ENCODE assay signal across 27 cellular contexts in genomic region chr6:183668-184067, GRCh38.
DNase-seq lines count a peak whose midpoint lies in the region; ATAC-seq, FAIRE-seq and TF ChIP-seq lines count a peak whose summit lies in the region.
"Had no signal": no experiment of that assay in that cellular context is flagged by ENCODE, and none has a peak within 500 bp of the region (broad histone marks: within the 10 kb centered on the region; RNA-seq: fewer than 3 reads in every experiment).

No MANE protein-coding gene starts in this region.

- H3K4me1 ChIP-seq in CD4-positive, CD25-positive, alpha-beta regulatory T cell (ENCODE audit: control insufficient read depth, insufficient read depth, low read length, poor library complexity, severe bottlenecking) = peaks cover 9% of the 10 kb centered on the region
- H3K4me1 ChIP-seq: gastroesophageal sphincter had no signal

- no peaks in the 10 kb centered on the region for H3K27me3 ChIP-seq in CD4-positive, CD25-positive, alpha-beta regulatory T cell (ENCODE audit: control insufficient read depth, insufficient read depth, low read length)

- H3K4me3 Mint-ChIP-seq in CD4-positive, CD25-positive, alpha-beta regulatory T cell = no peak overlapping the region
- H3K4me3 Mint-ChIP-seq: activated CD8-positive, alpha-beta memory T cell treated with anti-CD3 and anti-CD28 coated beads, Interleukin-2, amount 10 ng/mL, durations not matched to agents 7 days and 5 days; endodermal cell had no signal

- no peak overlapping the region for H3K4me3 ChIP-seq in CD4-positive, CD25-positive, alpha-beta regulatory T cell (ENCODE audit: low read depth, low read length)
- H3K4me3 ChIP-seq: esophagus squamous epithelium, gastroesophageal sphincter, skin epidermis had no signal

- H3K36me3 ChIP-seq in CD4-positive, CD25-positive, alpha-beta regulatory T cell (ENCODE audit: control insufficient read depth, insufficient read depth, low read length) = no peaks in the 10 kb centered on the region
- H3K36me3 ChIP-seq: esophagus squamous epithelium, gastroesophageal sphincter had no signal

- DNase-seq in CD4-positive, CD25-positive, alpha-beta regulatory T cell = no peak
- DNase-seq in GM12891 (ENCODE audit: insufficient read length, low spot score) = no peak
- peak; percentile 44 for DNase-seq in germinal center (ENCODE audit: low spot score)
- DNase-seq in NCI-H2171 treated with DMSO at 0.1 percent for 48 hours (lab: John Stamatoyannopoulos, UW) = no peak
- no peak for DNase-seq in frontal cortex (ENCODE audit: low spot score in 2 of 2)
- no peak for DNase-seq in 8988T
- DNase-seq: activated CD4-positive, CD25-positive, alpha-beta regulatory T cell; activated CD8-positive, alpha-beta memory T cell treated with anti-CD3 and anti-CD28 coated beads, Interleukin-2, amount 10 ng/mL, durations not matched to agents 7 days and 5 days; activated effector memory CD4-positive, alpha-beta T cell treated with Interleukin-2 at 50 U/mL for 16 hours; DMS79 treated with DMSO at 0.1 percent for 48 hours; endodermal cell; esophagus squamous epithelium; Kasumi-1; NCI-H1092; NCI-H187 treated with DMSO at 0.1 percent for 48 hours; NCI-H2227 treated with DMSO at 0.1 percent for 48 hours; OCI-M1; stimulated activated CD4-positive, alpha-beta T cell treated with anti-CD3 and anti-CD28 coated beads, Interleukin-2, amount 100 ng/mL, for 24 hours; stimulated activated naive CD4-positive, alpha-beta T cell treated with Interleukin-2 at 50 U/mL for 16 hours; trophoblast cell had no signal

- H3K9me3 ChIP-seq in CD4-positive, CD25-positive, alpha-beta regulatory T cell (ENCODE audit: control insufficient read depth in 2 of 2, low read length in 2 of 2) = no peaks in the 10 kb centered on the region
- H3K9me3 ChIP-seq: esophagus squamous epithelium, gastroesophageal sphincter had no signal

- no peaks in the 10 kb centered on the region for H3K36me3 Mint-ChIP-seq in CD4-positive, CD25-positive, alpha-beta regulatory T cell
- H3K36me3 Mint-ChIP-seq: activated CD8-positive, alpha-beta memory T cell treated with anti-CD3 and anti-CD28 coated beads, Interleukin-2, amount 10 ng/mL, durations not matched to agents 7 days and 5 days had no signal

- H3K9me3 Mint-ChIP-seq in CD4-positive, CD25-positive, alpha-beta regulatory T cell = peaks cover 0 to 3% (median 0%) of the 10 kb centered on the region in 7 donors

- peaks cover 11 to 22% (median 16%) of the 10 kb centered on the region in 4 donors for H3K4me1 Mint-ChIP-seq in CD4-positive, CD25-positive, alpha-beta regulatory T cell

- H3K27ac Mint-ChIP-seq in CD4-positive, CD25-positive, alpha-beta regulatory T cell = peak overlapping the region in 2 of 3 donors; percentile 4 to 62
- H3K27ac Mint-ChIP-seq: activated CD8-positive, alpha-beta memory T cell treated with anti-CD3 and anti-CD28 coated beads, Interleukin-2, amount 10 ng/mL, durations not matched to agents 7 days and 5 days; endodermal cell had no signal

- ATAC-seq in CD4-positive, CD25-positive, alpha-beta regulatory T cell (ENCODE audit: low read depth in 2 of 2) = peak; percentile 27 to 50
- ATAC-seq in HG02885 (IDR thresholded peaks at IDR 0.05; ENCODE audit: poor library complexity, unreplicated experiment) (peak; percentile 47), HG03108 (IDR thresholded peaks at IDR 0.05; ENCODE audit: unreplicated experiment) (no peak)
- ATAC-seq: activated CD8-positive, alpha-beta memory T cell treated with anti-CD3 and anti-CD28 coated beads, Interleukin-2, amount 10 ng/mL, durations not matched to agents 7 days and 5 days; gastroesophageal sphincter; HCT116; Right ventricle myocardium inferior had no signal

- no peak for TF ChIP-seq POLR2A in GM12891 (IDR thresholded peaks at IDR 0.05; ENCODE audit: low read depth, low read length)

- H3K27me3 Mint-ChIP-seq in CD4-positive, CD25-positive, alpha-beta regulatory T cell = no peaks in the 10 kb centered on the region

- H3K27ac ChIP-seq in CD4-positive, CD25-positive, alpha-beta regulatory T cell (ENCODE audit: insufficient read depth, low read length, poor library complexity, severe bottlenecking) = no peak overlapping the region
- H3K27ac ChIP-seq: esophagus squamous epithelium, gastroesophageal sphincter, skin epidermis had no signal

- FAIRE-seq in GM12891 (lab: Jason Lieb, UNC) = peak; percentile 82
- no peak for FAIRE-seq in frontal cortex (lab: Jason Lieb, UNC)
- FAIRE-seq: keratinocyte had no signal

TF ChIP-seq in GM12891, 5 proteins besides CTCF, POLR2A, EP300 and RAD21:
- TF ChIP-seq SPI1 (IDR thresholded peaks at IDR 0.05; ENCODE audit: low read depth, low read length) (0 out of 2 replicates have a peak, but pooled peaks have one; percentile 15), PAX5 (IDR thresholded peaks at IDR 0.05; ENCODE audit: insufficient read depth, low read length, severe bottlenecking) (no peak)
